Comparison of ENCODE assay signal across 13 cellular contexts in the genomic region with DNA sequence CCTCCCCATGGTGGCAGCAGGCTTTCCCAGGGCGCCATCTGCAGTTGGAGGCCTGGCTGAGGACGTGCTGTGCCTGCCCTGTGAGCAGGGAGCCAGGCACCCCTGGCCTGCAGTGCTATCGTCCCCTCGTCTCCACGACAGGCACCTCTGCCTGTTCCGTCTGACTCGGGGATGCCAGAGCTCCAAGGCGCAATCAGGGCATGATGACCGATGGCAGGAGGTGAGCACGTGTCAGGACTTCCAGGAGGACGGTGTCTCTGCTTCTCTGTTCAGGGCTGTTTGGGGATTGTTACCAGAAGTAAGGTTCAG.
DNase-seq lines count a peak whose midpoint lies in the region; ATAC-seq and TF ChIP-seq lines count a peak whose summit lies in the region.
"Had no signal": no experiment of that assay in that cellular context is flagged by ENCODE, and none has a peak within 500 bp of the region (broad histone marks: within the 10 kb centered on the region; RNA-seq: fewer than 3 reads in every experiment).

No MANE protein-coding gene starts in this region.

- TF ChIP-seq CTCF in LNCAP (IDR thresholded peaks at IDR 0.05) (peak; percentile 20; the same call in 1 of the 2 replicates), osteoblast (IDR thresholded peaks at IDR 0.05; ENCODE audit: extremely low read depth, low read depth, low read length) (peak; percentile 6)

- no peak overlapping the region for H3K4me2 ChIP-seq in osteoblast (ENCODE audit: insufficient read depth, low read length)

- peaks cover 8% of the 10 kb centered on the region for H3K36me3 Mint-ChIP-seq in activated CD4-positive, alpha-beta T cell treated with anti-CD3 and anti-CD28 coated beads, Interleukin-2, amount 10 ng/mL, durations not matched to agents 7 days and 5 days (ENCODE audit: low read depth)

- no peak overlapping the region for H3K4me3 Mint-ChIP-seq in activated CD4-positive, alpha-beta T cell treated with anti-CD3 and anti-CD28 coated beads, Interleukin-2, amount 10 ng/mL, durations not matched to agents 7 days and 5 days
- H3K4me3 Mint-ChIP-seq: activated B cell treated with CpG ODN at 0.5 μM for 24 hours had no signal

- H3K4me1 ChIP-seq in osteoblast (ENCODE audit: insufficient read depth, low read length), result peaks cover 9% of the 10 kb centered on the region
- H3K4me1 ChIP-seq: body of pancreas, esophagus squamous epithelium, upper lobe of right lung had no signal

- intact Hi-C loops in left colon (cut with DNase I, micrococcal nuclease), result no loop called here

- H2AFZ ChIP-seq in osteoblast (ENCODE audit: low read length), result no peak overlapping the region

- H3K4me1 Mint-ChIP-seq in activated CD4-positive, alpha-beta T cell treated with anti-CD3 and anti-CD28 coated beads, Interleukin-2, amount 10 ng/mL, durations not matched to agents 7 days and 5 days, result peaks cover 46% of the 10 kb centered on the region
- H3K4me1 Mint-ChIP-seq: activated B cell treated with CpG ODN at 0.5 μM for 24 hours had no signal

- no peaks in the 10 kb centered on the region for H3K9me3 ChIP-seq in osteoblast (ENCODE audit: low read depth, low read length)
- H3K9me3 ChIP-seq: esophagus squamous epithelium, upper lobe of right lung had no signal

- H3K27me3 Mint-ChIP-seq in activated CD4-positive, alpha-beta T cell treated with anti-CD3 and anti-CD28 coated beads, Interleukin-2, amount 10 ng/mL, durations not matched to agents 7 days and 5 days, result no peaks in the 10 kb centered on the region
- H3K27me3 Mint-ChIP-seq: activated B cell treated with CpG ODN at 0.5 μM for 24 hours had no signal

- peak overlapping the region; percentile 94 for H3K27ac Mint-ChIP-seq in activated CD4-positive, alpha-beta T cell treated with anti-CD3 and anti-CD28 coated beads, Interleukin-2, amount 10 ng/mL, durations not matched to agents 7 days and 5 days
- H3K27ac Mint-ChIP-seq: activated B cell treated with CpG ODN at 0.5 μM for 24 hours had no signal

- H3K4me3 ChIP-seq in osteoblast (ENCODE audit: insufficient read depth, low read length), result no peak overlapping the region
- H3K4me3 ChIP-seq: body of pancreas, esophagus squamous epithelium, upper lobe of right lung had no signal

- no peak for ATAC-seq in left colon
- ATAC-seq: body of pancreas had no signal

- CTCF ChIA-PET in activated CD4-positive, alpha-beta T cell treated with anti-CD3 and anti-CD28 coated beads, Interleukin-2, amount 10 ng/mL, durations not matched to agents 7 days and 5 days (lab: Charles Lee), result interaction anchor here (1.2 kb wide), 1 partner anchor 70 kb away, joined by 3 read pairs; no protein-coding TSS in a partner anchor

- H3K27me3 ChIP-seq in osteoblast (ENCODE audit: insufficient read depth, low read length), result no peaks in the 10 kb centered on the region
- H3K27me3 ChIP-seq: body of pancreas, upper lobe of right lung had no signal

- H3K27ac ChIP-seq in osteoblast (ENCODE audit: low read depth, low read length), result no peak overlapping the region
- H3K27ac ChIP-seq: body of pancreas, esophagus squamous epithelium, upper lobe of right lung had no signal

- H3K79me2 ChIP-seq in osteoblast (ENCODE audit: insufficient read depth, low read length), result no peaks in the 10 kb centered on the region

- peak; percentile 31 for DNase-seq in activated CD4-positive, alpha-beta T cell treated with anti-CD3 and anti-CD28 coated beads, Interleukin-2, amount 10 ng/mL, durations not matched to agents 7 days and 5 days
- DNase-seq in activated CD4-positive, alpha-beta T cell treated with anti-CD3 and anti-CD28 coated beads for 4 hours, result no peak
- peak; percentile 40 for DNase-seq in activated naive CD4-positive, alpha-beta T cell treated with anti-CD3 and anti-CD28 coated beads, Interleukin-2, amount 50 U/mL, for 16 hours
- DNase-seq in osteoblast (ENCODE audit: insufficient read length, low spot score, missing footprints) (no peak), NCI-H1092 (lab: John Stamatoyannopoulos, UW) (no peak), GOT3 (lab: John Stamatoyannopoulos, UW) (no peak), left colon (no peak)
- DNase-seq: activated B cell treated with CpG ODN at 0.5 μM for 24 hours, body of pancreas, esophagus squamous epithelium, kidney, upper lobe of right lung had no signal

- H3K36me3 ChIP-seq in osteoblast (ENCODE audit: insufficient read depth, low read length), result no peaks in the 10 kb centered on the region
- H3K36me3 ChIP-seq: esophagus squamous epithelium, upper lobe of right lung had no signal

- POLR2A ChIA-PET in activated CD4-positive, alpha-beta T cell treated with anti-CD3 and anti-CD28 coated beads, Interleukin-2, amount 10 ng/mL, durations not matched to agents 7 days and 5 days (lab: Charles Lee), result interaction anchor here (0.7 kb wide), 1 partner anchor 45 kb away, joined by 3 read pairs; no protein-coding TSS in a partner anchor

- H4K20me1 ChIP-seq in osteoblast (ENCODE audit: insufficient read depth, low read length), result no peaks in the 10 kb centered on the region

- peaks cover 3% of the 10 kb centered on the region for H3K9me3 Mint-ChIP-seq in activated CD4-positive, alpha-beta T cell treated with anti-CD3 and anti-CD28 coated beads, Interleukin-2, amount 10 ng/mL, durations not matched to agents 7 days and 5 days

Comparison
In these comparisons a context has a peak if more than half of its experiments do, and no peak if none do; other contexts are left out.
1. DNase-seq: peak in activated CD4-positive, alpha-beta T cell treated with anti-CD3 and anti-CD28 coated beads, Interleukin-2, amount 10 ng/mL, durations not matched to agents 7 days and 5 days (single experiment) and activated naive CD4-positive, alpha-beta T cell treated with anti-CD3 and anti-CD28 coated beads, Interleukin-2, amount 50 U/mL, for 16 hours (single experiment); none in activated CD4-positive, alpha-beta T cell treated with anti-CD3 and anti-CD28 coated beads for 4 hours (0 of 2), osteoblast (single experiment), NCI-H1092 (single experiment), GOT3 (single experiment) and left colon (0 of 2).